Comparison of ENCODE assay signal across 1 cellular context in genomic region chr1:94961582-94961981, GRCh38.
TF ChIP-seq lines count a peak whose summit lies in the region.

No MANE protein-coding gene starts in this region.

TF ChIP-seq in HepG2, 621 proteins besides CTCF, POLR2A, EP300 and RAD21 (continued from another document and continues in another):
- TF ChIP-seq, protein P1, sequence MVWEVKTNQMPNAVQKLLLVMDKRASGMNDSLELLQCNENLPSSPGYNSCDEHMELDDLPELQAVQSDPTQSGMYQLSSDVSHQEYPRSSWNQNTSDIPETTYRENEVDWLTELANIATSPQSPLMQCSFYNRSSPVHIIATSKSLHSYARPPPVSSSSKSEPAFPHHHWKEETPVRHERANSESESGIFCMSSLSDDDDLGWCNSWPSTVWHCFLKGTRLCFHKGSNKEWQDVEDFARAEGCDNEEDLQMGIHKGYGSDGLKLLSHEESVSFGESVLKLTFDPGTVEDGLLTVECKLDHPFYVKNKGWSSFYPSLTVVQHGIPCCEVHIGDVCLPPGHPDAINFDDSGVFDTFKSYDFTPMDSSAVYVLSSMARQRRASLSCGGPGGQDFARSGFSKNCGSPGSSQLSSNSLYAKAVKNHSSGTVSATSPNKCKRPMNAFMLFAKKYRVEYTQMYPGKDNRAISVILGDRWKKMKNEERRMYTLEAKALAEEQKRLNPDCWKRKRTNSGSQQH (CRISPR knock-in tag; IDR thresholded peaks at IDR 0.05; ENCODE audit: low read depth), result no peak
- no peak for TF ChIP-seq ZNF354B (CRISPR knock-in tag; IDR thresholded peaks at IDR 0.05)
- TF ChIP-seq NR1H2 (CRISPR knock-in tag; IDR thresholded peaks at IDR 0.05; ENCODE audit: borderline replicate concordance, low read depth), result no peak
- peak; percentile 33; the same call in 1 of the 2 replicates for TF ChIP-seq FOSL2 (CRISPR knock-in tag; IDR thresholded peaks at IDR 0.05)
- TF ChIP-seq MXD4 (CRISPR knock-in tag; IDR thresholded peaks at IDR 0.05), result no peak
- TF ChIP-seq ZNF766 (CRISPR knock-in tag; IDR thresholded peaks at IDR 0.05; ENCODE audit: borderline replicate concordance), result no peak
- TF ChIP-seq ZNF672 (CRISPR knock-in tag; IDR thresholded peaks at IDR 0.05), result no peak
- TF ChIP-seq ZNF24 (IDR thresholded peaks at IDR 0.05), result no peak
- TF ChIP-seq ZNF10 (CRISPR knock-in tag; IDR thresholded peaks at IDR 0.05; ENCODE audit: borderline replicate concordance, low read depth), result no peak
- no peak for TF ChIP-seq GZF1 (CRISPR knock-in tag; IDR thresholded peaks at IDR 0.05)
- no peak for TF ChIP-seq SIX1 (CRISPR knock-in tag; IDR thresholded peaks at IDR 0.05; ENCODE audit: borderline replicate concordance)
- TF ChIP-seq RARG (CRISPR knock-in tag; IDR thresholded peaks at IDR 0.05; ENCODE audit: low read depth), result no peak
- TF ChIP-seq ZNF883 (CRISPR knock-in tag; IDR thresholded peaks at IDR 0.05; ENCODE audit: not compliant biosample characterization), result no peak
- TF ChIP-seq ZBTB39 (CRISPR knock-in tag; IDR thresholded peaks at IDR 0.05), result no peak
- TF ChIP-seq ZNF75D (CRISPR knock-in tag; IDR thresholded peaks at IDR 0.05; ENCODE audit: borderline replicate concordance), result no peak
- no peak for TF ChIP-seq RFX5 (IDR thresholded peaks at IDR 0.05; ENCODE audit: low read depth, low read length)
- 0 out of 2 replicates have a peak, but pooled peaks have one; percentile 68 for TF ChIP-seq ZKSCAN5 (CRISPR knock-in tag; IDR thresholded peaks at IDR 0.05)
- no peak for TF ChIP-seq ZFP36L2 (CRISPR knock-in tag; IDR thresholded peaks at IDR 0.05)
- TF ChIP-seq GATA4 (IDR thresholded peaks at IDR 0.05; ENCODE audit: borderline replicate concordance, low read depth), result no peak
- TF ChIP-seq, protein P2, sequence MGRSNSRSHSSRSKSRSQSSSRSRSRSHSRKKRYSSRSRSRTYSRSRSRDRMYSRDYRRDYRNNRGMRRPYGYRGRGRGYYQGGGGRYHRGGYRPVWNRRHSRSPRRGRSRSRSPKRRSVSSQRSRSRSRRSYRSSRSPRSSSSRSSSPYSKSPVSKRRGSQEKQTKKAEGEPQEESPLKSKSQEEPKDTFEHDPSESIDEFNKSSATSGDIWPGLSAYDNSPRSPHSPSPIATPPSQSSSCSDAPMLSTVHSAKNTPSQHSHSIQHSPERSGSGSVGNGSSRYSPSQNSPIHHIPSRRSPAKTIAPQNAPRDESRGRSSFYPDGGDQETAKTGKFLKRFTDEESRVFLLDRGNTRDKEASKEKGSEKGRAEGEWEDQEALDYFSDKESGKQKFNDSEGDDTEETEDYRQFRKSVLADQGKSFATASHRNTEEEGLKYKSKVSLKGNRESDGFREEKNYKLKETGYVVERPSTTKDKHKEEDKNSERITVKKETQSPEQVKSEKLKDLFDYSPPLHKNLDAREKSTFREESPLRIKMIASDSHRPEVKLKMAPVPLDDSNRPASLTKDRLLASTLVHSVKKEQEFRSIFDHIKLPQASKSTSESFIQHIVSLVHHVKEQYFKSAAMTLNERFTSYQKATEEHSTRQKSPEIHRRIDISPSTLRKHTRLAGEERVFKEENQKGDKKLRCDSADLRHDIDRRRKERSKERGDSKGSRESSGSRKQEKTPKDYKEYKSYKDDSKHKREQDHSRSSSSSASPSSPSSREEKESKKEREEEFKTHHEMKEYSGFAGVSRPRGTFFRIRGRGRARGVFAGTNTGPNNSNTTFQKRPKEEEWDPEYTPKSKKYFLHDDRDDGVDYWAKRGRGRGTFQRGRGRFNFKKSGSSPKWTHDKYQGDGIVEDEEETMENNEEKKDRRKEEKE (IDR thresholded peaks at IDR 0.05), result no peak
- TF ChIP-seq MED1 (CRISPR knock-in tag; IDR thresholded peaks at IDR 0.05), result peak; percentile 49
- TF ChIP-seq, protein P3, sequence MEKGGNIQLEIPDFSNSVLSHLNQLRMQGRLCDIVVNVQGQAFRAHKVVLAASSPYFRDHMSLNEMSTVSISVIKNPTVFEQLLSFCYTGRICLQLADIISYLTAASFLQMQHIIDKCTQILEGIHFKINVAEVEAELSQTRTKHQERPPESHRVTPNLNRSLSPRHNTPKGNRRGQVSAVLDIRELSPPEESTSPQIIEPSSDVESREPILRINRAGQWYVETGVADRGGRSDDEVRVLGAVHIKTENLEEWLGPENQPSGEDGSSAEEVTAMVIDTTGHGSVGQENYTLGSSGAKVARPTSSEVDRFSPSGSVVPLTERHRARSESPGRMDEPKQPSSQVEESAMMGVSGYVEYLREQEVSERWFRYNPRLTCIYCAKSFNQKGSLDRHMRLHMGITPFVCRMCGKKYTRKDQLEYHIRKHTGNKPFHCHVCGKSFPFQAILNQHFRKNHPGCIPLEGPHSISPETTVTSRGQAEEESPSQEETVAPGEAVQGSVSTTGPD (CRISPR knock-in tag; IDR thresholded peaks at IDR 0.05), result no peak
- TF ChIP-seq TCF7L2 (IDR thresholded peaks at IDR 0.05; ENCODE audit: low read depth, low read length), result peak; percentile 42; the same call in 1 of the 2 replicates
- TF ChIP-seq MAFK (conservative IDR thresholded peaks at IDR 0.05 in 1 of 2, IDR thresholded peaks at IDR 0.05 in 1 of 2; ENCODE audit: low read length in 2 of 2), result no peak
- TF ChIP-seq PHF8 (CRISPR knock-in tag; IDR thresholded peaks at IDR 0.05), result no peak
- no peak for TF ChIP-seq ZNF709 (CRISPR knock-in tag; IDR thresholded peaks at IDR 0.05)
- peak; percentile 69 for TF ChIP-seq HDAC2 (CRISPR knock-in tag; IDR thresholded peaks at IDR 0.05)
- TF ChIP-seq SRF (IDR thresholded peaks at IDR 0.05; ENCODE audit: low read depth, low read length), result no peak
- no peak for TF ChIP-seq ZNF784 (CRISPR knock-in tag; IDR thresholded peaks at IDR 0.05; ENCODE audit: borderline replicate concordance)
- TF ChIP-seq SP5 (CRISPR knock-in tag; IDR thresholded peaks at IDR 0.05; ENCODE audit: borderline replicate concordance, low read depth), result peak; percentile 90
- TF ChIP-seq, protein P4, sequence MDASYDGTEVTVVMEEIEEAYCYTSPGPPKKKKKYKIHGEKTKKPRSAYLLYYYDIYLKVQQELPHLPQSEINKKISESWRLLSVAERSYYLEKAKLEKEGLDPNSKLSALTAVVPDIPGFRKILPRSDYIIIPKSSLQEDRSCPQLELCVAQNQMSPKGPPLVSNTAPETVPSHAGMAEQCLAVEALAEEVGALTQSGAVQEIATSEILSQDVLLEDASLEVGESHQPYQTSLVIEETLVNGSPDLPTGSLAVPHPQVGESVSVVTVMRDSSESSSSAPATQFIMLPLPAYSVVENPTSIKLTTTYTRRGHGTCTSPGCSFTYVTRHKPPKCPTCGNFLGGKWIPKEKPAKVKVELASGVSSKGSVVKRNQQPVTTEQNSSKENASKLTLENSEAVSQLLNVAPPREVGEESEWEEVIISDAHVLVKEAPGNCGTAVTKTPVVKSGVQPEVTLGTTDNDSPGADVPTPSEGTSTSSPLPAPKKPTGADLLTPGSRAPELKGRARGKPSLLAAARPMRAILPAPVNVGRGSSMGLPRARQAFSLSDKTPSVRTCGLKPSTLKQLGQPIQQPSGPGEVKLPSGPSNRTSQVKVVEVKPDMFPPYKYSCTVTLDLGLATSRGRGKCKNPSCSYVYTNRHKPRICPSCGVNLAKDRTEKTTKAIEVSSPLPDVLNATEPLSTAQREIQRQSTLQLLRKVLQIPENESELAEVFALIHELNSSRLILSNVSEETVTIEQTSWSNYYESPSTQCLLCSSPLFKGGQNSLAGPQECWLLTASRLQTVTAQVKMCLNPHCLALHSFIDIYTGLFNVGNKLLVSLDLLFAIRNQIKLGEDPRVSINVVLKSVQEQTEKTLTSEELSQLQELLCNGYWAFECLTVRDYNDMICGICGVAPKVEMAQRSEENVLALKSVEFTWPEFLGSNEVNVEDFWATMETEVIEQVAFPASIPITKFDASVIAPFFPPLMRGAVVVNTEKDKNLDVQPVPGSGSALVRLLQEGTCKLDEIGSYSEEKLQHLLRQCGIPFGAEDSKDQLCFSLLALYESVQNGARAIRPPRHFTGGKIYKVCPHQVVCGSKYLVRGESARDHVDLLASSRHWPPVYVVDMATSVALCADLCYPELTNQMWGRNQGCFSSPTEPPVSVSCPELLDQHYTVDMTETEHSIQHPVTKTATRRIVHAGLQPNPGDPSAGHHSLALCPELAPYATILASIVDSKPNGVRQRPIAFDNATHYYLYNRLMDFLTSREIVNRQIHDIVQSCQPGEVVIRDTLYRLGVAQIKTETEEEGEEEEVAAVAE (CRISPR knock-in tag; IDR thresholded peaks at IDR 0.05; ENCODE audit: borderline replicate concordance), result no peak
- TF ChIP-seq ZKSCAN1 (IDR thresholded peaks at IDR 0.05; ENCODE audit: low read length), result no peak
- TF ChIP-seq NFYB (CRISPR knock-in tag; IDR thresholded peaks at IDR 0.05), result no peak
- no peak for TF ChIP-seq STAT5B (CRISPR knock-in tag; IDR thresholded peaks at IDR 0.05)
- no peak for TF ChIP-seq CBX1 (IDR thresholded peaks at IDR 0.05; ENCODE audit: low read depth)
- TF ChIP-seq HOXD1 (CRISPR knock-in tag; IDR thresholded peaks at IDR 0.05), result no peak
- TF ChIP-seq, protein P5, sequence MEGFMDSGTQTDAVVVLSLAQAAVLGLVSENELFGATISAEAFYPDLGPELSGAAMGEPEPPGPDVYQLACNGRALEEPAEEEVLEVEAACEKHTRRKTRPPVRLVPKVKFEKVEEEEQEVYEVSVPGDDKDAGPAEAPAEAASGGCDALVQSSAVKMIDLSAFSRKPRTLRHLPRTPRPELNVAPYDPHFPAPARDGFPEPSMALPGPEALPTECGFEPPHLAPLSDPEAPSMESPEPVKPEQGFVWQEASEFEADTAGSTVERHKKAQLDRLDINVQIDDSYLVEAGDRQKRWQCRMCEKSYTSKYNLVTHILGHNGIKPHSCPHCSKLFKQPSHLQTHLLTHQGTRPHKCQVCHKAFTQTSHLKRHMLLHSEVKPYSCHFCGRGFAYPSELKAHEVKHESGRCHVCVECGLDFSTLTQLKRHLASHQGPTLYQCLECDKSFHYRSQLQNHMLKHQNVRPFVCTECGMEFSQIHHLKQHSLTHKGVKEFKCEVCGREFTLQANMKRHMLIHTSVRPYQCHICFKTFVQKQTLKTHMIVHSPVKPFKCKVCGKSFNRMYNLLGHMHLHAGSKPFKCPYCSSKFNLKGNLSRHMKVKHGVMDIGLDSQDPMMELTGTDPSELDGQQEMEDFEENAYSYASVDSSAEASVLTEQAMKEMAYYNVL (CRISPR knock-in tag; IDR thresholded peaks at IDR 0.05; ENCODE audit: borderline replicate concordance), result no peak
- TF ChIP-seq, protein P6, sequence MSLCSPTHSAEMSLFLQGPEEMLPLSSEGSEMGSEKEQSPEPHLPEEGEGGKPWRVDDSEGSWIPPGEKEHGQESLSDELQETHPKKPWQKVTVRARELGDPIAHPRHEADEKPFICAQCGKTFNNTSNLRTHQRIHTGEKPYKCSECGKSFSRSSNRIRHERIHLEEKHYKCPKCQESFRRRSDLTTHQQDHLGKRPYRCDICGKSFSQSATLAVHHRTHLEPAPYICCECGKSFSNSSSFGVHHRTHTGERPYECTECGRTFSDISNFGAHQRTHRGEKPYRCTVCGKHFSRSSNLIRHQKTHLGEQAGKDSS (CRISPR knock-in tag; IDR thresholded peaks at IDR 0.05; ENCODE audit: borderline replicate concordance, low read depth), result no peak
- TF ChIP-seq, protein P7, sequence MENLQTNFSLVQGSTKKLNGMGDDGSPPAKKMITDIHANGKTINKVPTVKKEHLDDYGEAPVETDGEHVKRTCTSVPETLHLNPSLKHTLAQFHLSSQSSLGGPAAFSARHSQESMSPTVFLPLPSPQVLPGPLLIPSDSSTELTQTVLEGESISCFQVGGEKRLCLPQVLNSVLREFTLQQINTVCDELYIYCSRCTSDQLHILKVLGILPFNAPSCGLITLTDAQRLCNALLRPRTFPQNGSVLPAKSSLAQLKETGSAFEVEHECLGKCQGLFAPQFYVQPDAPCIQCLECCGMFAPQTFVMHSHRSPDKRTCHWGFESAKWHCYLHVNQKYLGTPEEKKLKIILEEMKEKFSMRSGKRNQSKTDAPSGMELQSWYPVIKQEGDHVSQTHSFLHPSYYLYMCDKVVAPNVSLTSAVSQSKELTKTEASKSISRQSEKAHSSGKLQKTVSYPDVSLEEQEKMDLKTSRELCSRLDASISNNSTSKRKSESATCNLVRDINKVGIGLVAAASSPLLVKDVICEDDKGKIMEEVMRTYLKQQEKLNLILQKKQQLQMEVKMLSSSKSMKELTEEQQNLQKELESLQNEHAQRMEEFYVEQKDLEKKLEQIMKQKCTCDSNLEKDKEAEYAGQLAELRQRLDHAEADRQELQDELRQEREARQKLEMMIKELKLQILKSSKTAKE (CRISPR knock-in tag; IDR thresholded peaks at IDR 0.05; ENCODE audit: borderline replicate concordance), result no peak
- no peak for TF ChIP-seq PHF5A (CRISPR knock-in tag; IDR thresholded peaks at IDR 0.05; ENCODE audit: low read depth, unreplicated experiment)
- no peak for TF ChIP-seq ZNF512 (CRISPR knock-in tag; IDR thresholded peaks at IDR 0.05)
- TF ChIP-seq SAP130 (CRISPR knock-in tag; IDR thresholded peaks at IDR 0.05; ENCODE audit: low read depth), result peak; percentile 41; the same call in 1 of the 2 replicates
